Comparison of ENCODE assay signal across 8 cellular contexts in genomic region chr4:185424905-185425599, GRCh38. TPM values are rescaled to one million over a fixed set of nuclear protein-coding genes. Genes with fewer than 3 reads are reported as not detected.
A peak's percentile ranks its signal among the peaks of the same experiment; 100 is the strongest.
DNase-seq lines count a peak whose midpoint lies in the region; ATAC-seq and TF ChIP-seq lines count a peak whose summit lies in the region.

No MANE protein-coding gene starts in this region.

- H3K27ac Mint-ChIP-seq in activated CD4-positive, alpha-beta T cell treated with anti-CD3 and anti-CD28 coated beads, Interleukin-2, amount 10 ng/mL, durations not matched to agents 24 days and 14 days: peak overlapping the region; percentile 98
- H3K27ac Mint-ChIP-seq in activated CD4-positive, alpha-beta memory T cell treated with anti-CD3 and anti-CD28 coated beads, Interleukin-2, amount 10 ng/mL, durations not matched to agents 7 days and 5 days: peak overlapping the region; percentile 94
- H3K27ac Mint-ChIP-seq in osteocyte (ENCODE audit: unreplicated experiment): peak overlapping the region; percentile 100

- TF ChIP-seq CTCF in osteocyte (IDR thresholded peaks at IDR 0.05): no peak

- peak; percentile 7 for ATAC-seq in HG03432 (IDR thresholded peaks at IDR 0.05; ENCODE audit: unreplicated experiment)
- no peak for ATAC-seq in HG02571 (IDR thresholded peaks at IDR 0.05; ENCODE audit: unreplicated experiment)

- CTCF ChIA-PET in activated CD4-positive, alpha-beta memory T cell treated with anti-CD3 and anti-CD28 coated beads, Interleukin-2, amount 10 ng/mL, durations not matched to agents 7 days and 5 days (lab: Charles Lee): interaction anchor here (0.6 to 1.9 kb wide), 4 partner anchors 20 to 212 kb away, joined by 3 to 5 read pairs (median 4); partner anchors contain the start of gene LRP2BP

- intact Hi-C loops in activated CD4-positive, alpha-beta T cell treated with anti-CD3 and anti-CD28 coated beads, Interleukin-2, amount 10 ng/mL, durations not matched to agents 24 days and 14 days (cut with micrococcal nuclease): loop anchor here (1.0 to 2.0 kb wide), 4 partner anchors 29 to 1921 kb away; partner anchors contain the start of genes ANKRD37, CCDC110 and CFAP97

- peak overlapping the region; percentile 87 for H3K4me3 Mint-ChIP-seq in activated CD4-positive, alpha-beta T cell treated with anti-CD3 and anti-CD28 coated beads, Interleukin-2, amount 10 ng/mL, durations not matched to agents 24 days and 14 days
- H3K4me3 Mint-ChIP-seq in activated CD4-positive, alpha-beta memory T cell treated with anti-CD3 and anti-CD28 coated beads, Interleukin-2, amount 10 ng/mL, durations not matched to agents 7 days and 5 days: peak overlapping the region; percentile 80
- H3K4me3 Mint-ChIP-seq in osteocyte (ENCODE audit: unreplicated experiment): peak overlapping the region; percentile 87

- H3K9me3 Mint-ChIP-seq in activated CD4-positive, alpha-beta T cell treated with anti-CD3 and anti-CD28 coated beads, Interleukin-2, amount 10 ng/mL, durations not matched to agents 24 days and 14 days: no peaks in the 10 kb centered on the region
- no peaks in the 10 kb centered on the region for H3K9me3 Mint-ChIP-seq in activated CD4-positive, alpha-beta memory T cell treated with anti-CD3 and anti-CD28 coated beads, Interleukin-2, amount 10 ng/mL, durations not matched to agents 7 days and 5 days
- no peaks in the 10 kb centered on the region for H3K9me3 Mint-ChIP-seq in osteocyte (ENCODE audit: unreplicated experiment)

- peaks cover 14% of the 10 kb centered on the region for H3K36me3 Mint-ChIP-seq in activated CD4-positive, alpha-beta T cell treated with anti-CD3 and anti-CD28 coated beads, Interleukin-2, amount 10 ng/mL, durations not matched to agents 24 days and 14 days (ENCODE audit: low read depth)
- H3K36me3 Mint-ChIP-seq in activated CD4-positive, alpha-beta memory T cell treated with anti-CD3 and anti-CD28 coated beads, Interleukin-2, amount 10 ng/mL, durations not matched to agents 7 days and 5 days (ENCODE audit: low read depth): peaks cover 24% of the 10 kb centered on the region
- peaks cover 10% of the 10 kb centered on the region for H3K36me3 Mint-ChIP-seq in osteocyte (ENCODE audit: unreplicated experiment)

- peak; percentile 68 for DNase-seq in activated CD4-positive, alpha-beta T cell treated with anti-CD3 and anti-CD28 coated beads, Interleukin-2, amount 10 ng/mL, durations not matched to agents 24 days and 14 days
- DNase-seq in activated CD4-positive, alpha-beta T cell treated with anti-CD3 and anti-CD28 coated beads for 1 hour: no peak
- DNase-seq in activated CD4-positive, alpha-beta memory T cell treated with anti-CD3 and anti-CD28 coated beads, Interleukin-2, amount 10 ng/mL, durations not matched to agents 7 days and 5 days: no peak
- DNase-seq in foreskin melanocyte (peak; percentile 6), osteocyte (ENCODE audit: extremely low spot score, unreplicated experiment) (no peak), SHP77 treated with DMSO at 0.1 percent for 48 hours (lab: John Stamatoyannopoulos, UW) (no peak)

- POLR2A ChIA-PET in activated CD4-positive, alpha-beta memory T cell treated with anti-CD3 and anti-CD28 coated beads, Interleukin-2, amount 10 ng/mL, durations not matched to agents 7 days and 5 days (lab: Charles Lee): interaction anchor here (0.6 to 3.3 kb wide), 12 partner anchors 10 to 692 kb away, joined by 3 to 47 read pairs (median 4); partner anchors contain the start of genes ANKRD37, CENPU, LRP2BP and SLC25A4

- H3K27me3 Mint-ChIP-seq in activated CD4-positive, alpha-beta T cell treated with anti-CD3 and anti-CD28 coated beads, Interleukin-2, amount 10 ng/mL, durations not matched to agents 24 days and 14 days: peaks cover 11% of the 10 kb centered on the region
- H3K27me3 Mint-ChIP-seq in activated CD4-positive, alpha-beta memory T cell treated with anti-CD3 and anti-CD28 coated beads, Interleukin-2, amount 10 ng/mL, durations not matched to agents 7 days and 5 days: peaks cover 4% of the 10 kb centered on the region
- no peaks in the 10 kb centered on the region for H3K27me3 Mint-ChIP-seq in osteocyte (ENCODE audit: unreplicated experiment)

- H3K4me1 Mint-ChIP-seq in activated CD4-positive, alpha-beta T cell treated with anti-CD3 and anti-CD28 coated beads, Interleukin-2, amount 10 ng/mL, durations not matched to agents 24 days and 14 days: peaks cover 24% of the 10 kb centered on the region
- H3K4me1 Mint-ChIP-seq in activated CD4-positive, alpha-beta memory T cell treated with anti-CD3 and anti-CD28 coated beads, Interleukin-2, amount 10 ng/mL, durations not matched to agents 7 days and 5 days: peaks cover 20% of the 10 kb centered on the region
- H3K4me1 Mint-ChIP-seq in osteocyte (ENCODE audit: unreplicated experiment): peaks cover 30% of the 10 kb centered on the region

RNA-seq across cellular contexts. Expression of gene UFSP2, which starts 0.7 kb away (rescaled TPM):
- total RNA-seq in activated CD4-positive, alpha-beta T cell treated with anti-CD3 and anti-CD28 coated beads, Interleukin-2, amount 10 ng/mL, durations not matched to agents 24 days and 14 days: 24.8 and 25.7 TPM in 2 replicates
- total RNA-seq in activated CD4-positive, alpha-beta memory T cell treated with anti-CD3 and anti-CD28 coated beads, Interleukin-2, amount 10 ng/mL, durations not matched to agents 7 days and 5 days: 10 to 100 TPM; 23.4 to 23.8 TPM
- 26.5 and 28.6 TPM in 2 replicates for total RNA-seq in osteocyte

RNA-seq across cellular contexts. Expression of gene ANKRD37, which starts 28.4 kb away (rescaled TPM):
- 16.3 and 17.2 TPM in 2 replicates for total RNA-seq in activated CD4-positive, alpha-beta T cell treated with anti-CD3 and anti-CD28 coated beads, Interleukin-2, amount 10 ng/mL, durations not matched to agents 24 days and 14 days
- 10 to 100 TPM; 16.0 to 16.1 TPM for total RNA-seq in activated CD4-positive, alpha-beta memory T cell treated with anti-CD3 and anti-CD28 coated beads, Interleukin-2, amount 10 ng/mL, durations not matched to agents 7 days and 5 days
- 4.2 and 5.3 TPM in 2 replicates for total RNA-seq in osteocyte

RNA-seq across cellular contexts. Expression of gene LRP2BP, which starts 29.3 kb away (rescaled TPM):
- 0.43 and 0.65 TPM in 2 replicates for total RNA-seq in activated CD4-positive, alpha-beta T cell treated with anti-CD3 and anti-CD28 coated beads, Interleukin-2, amount 10 ng/mL, durations not matched to agents 24 days and 14 days
- total RNA-seq in activated CD4-positive, alpha-beta memory T cell treated with anti-CD3 and anti-CD28 coated beads, Interleukin-2, amount 10 ng/mL, durations not matched to agents 7 days and 5 days: 1 to 10 TPM; 1.1 to 1.2 TPM
- total RNA-seq in osteocyte: 0.31 and 0.59 TPM in 2 replicates

RNA-seq across cellular contexts. Expression of gene CCDC110, which starts 46.5 kb away (rescaled TPM):
- total RNA-seq in activated CD4-positive, alpha-beta T cell treated with anti-CD3 and anti-CD28 coated beads, Interleukin-2, amount 10 ng/mL, durations not matched to agents 24 days and 14 days: not detected in 2 replicates
- not detected for total RNA-seq in activated CD4-positive, alpha-beta memory T cell treated with anti-CD3 and anti-CD28 coated beads, Interleukin-2, amount 10 ng/mL, durations not matched to agents 7 days and 5 days
- total RNA-seq in osteocyte: 0.73 and 0.76 TPM in 2 replicates

Comparison
In these comparisons a context has a peak if more than half of its experiments do, and no peak if none do; other contexts are left out.
1. DNase-seq: peak in activated CD4-positive, alpha-beta T cell treated with anti-CD3 and anti-CD28 coated beads, Interleukin-2, amount 10 ng/mL, durations not matched to agents 24 days and 14 days (single experiment) and foreskin melanocyte (single experiment); none in activated CD4-positive, alpha-beta T cell treated with anti-CD3 and anti-CD28 coated beads for 1 hour (single experiment), activated CD4-positive, alpha-beta memory T cell treated with anti-CD3 and anti-CD28 coated beads, Interleukin-2, amount 10 ng/mL, durations not matched to agents 7 days and 5 days (single experiment), osteocyte (single experiment) and SHP77 treated with DMSO at 0.1 percent for 48 hours (single experiment).
2. Peak in every context shown above with its lines, with median percentiles within 50 percentile points of each other: H3K27ac Mint-ChIP-seq and H3K4me3 Mint-ChIP-seq.